In genomic region chr15:93063292-93063671, GRCh38 we compare ENCODE assay signal across 1 cellular context.
TF ChIP-seq lines count a peak whose summit lies in the region.

No MANE protein-coding gene starts in this region.

TF ChIP-seq in WTC11, 78 proteins besides CTCF, POLR2A, EP300 and RAD21 (continued from another document):
- TF ChIP-seq, protein P1, sequence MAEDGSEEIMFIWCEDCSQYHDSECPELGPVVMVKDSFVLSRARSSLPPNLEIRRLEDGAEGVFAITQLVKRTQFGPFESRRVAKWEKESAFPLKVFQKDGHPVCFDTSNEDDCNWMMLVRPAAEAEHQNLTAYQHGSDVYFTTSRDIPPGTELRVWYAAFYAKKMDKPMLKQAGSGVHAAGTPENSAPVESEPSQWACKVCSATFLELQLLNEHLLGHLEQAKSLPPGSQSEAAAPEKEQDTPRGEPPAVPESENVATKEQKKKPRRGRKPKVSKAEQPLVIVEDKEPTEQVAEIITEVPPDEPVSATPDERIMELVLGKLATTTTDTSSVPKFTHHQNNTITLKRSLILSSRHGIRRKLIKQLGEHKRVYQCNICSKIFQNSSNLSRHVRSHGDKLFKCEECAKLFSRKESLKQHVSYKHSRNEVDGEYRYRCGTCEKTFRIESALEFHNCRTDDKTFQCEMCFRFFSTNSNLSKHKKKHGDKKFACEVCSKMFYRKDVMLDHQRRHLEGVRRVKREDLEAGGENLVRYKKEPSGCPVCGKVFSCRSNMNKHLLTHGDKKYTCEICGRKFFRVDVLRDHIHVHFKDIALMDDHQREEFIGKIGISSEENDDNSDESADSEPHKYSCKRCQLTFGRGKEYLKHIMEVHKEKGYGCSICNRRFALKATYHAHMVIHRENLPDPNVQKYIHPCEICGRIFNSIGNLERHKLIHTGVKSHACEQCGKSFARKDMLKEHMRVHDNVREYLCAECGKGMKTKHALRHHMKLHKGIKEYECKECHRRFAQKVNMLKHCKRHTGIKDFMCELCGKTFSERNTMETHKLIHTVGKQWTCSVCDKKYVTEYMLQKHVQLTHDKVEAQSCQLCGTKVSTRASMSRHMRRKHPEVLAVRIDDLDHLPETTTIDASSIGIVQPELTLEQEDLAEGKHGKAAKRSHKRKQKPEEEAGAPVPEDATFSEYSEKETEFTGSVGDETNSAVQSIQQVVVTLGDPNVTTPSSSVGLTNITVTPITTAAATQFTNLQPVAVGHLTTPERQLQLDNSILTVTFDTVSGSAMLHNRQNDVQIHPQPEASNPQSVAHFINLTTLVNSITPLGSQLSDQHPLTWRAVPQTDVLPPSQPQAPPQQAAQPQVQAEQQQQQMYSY (CRISPR knock-in tag; IDR thresholded peaks at IDR 0.05): no peak
- TF ChIP-seq ZNF281 (CRISPR knock-in tag; IDR thresholded peaks at IDR 0.05): no peak
- TF ChIP-seq, protein P2, sequence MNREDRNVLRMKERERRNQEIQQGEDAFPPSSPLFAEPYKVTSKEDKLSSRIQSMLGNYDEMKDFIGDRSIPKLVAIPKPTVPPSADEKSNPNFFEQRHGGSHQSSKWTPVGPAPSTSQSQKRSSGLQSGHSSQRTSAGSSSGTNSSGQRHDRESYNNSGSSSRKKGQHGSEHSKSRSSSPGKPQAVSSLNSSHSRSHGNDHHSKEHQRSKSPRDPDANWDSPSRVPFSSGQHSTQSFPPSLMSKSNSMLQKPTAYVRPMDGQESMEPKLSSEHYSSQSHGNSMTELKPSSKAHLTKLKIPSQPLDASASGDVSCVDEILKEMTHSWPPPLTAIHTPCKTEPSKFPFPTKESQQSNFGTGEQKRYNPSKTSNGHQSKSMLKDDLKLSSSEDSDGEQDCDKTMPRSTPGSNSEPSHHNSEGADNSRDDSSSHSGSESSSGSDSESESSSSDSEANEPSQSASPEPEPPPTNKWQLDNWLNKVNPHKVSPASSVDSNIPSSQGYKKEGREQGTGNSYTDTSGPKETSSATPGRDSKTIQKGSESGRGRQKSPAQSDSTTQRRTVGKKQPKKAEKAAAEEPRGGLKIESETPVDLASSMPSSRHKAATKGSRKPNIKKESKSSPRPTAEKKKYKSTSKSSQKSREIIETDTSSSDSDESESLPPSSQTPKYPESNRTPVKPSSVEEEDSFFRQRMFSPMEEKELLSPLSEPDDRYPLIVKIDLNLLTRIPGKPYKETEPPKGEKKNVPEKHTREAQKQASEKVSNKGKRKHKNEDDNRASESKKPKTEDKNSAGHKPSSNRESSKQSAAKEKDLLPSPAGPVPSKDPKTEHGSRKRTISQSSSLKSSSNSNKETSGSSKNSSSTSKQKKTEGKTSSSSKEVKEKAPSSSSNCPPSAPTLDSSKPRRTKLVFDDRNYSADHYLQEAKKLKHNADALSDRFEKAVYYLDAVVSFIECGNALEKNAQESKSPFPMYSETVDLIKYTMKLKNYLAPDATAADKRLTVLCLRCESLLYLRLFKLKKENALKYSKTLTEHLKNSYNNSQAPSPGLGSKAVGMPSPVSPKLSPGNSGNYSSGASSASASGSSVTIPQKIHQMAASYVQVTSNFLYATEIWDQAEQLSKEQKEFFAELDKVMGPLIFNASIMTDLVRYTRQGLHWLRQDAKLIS (CRISPR knock-in tag; IDR thresholded peaks at IDR 0.05; ENCODE audit: borderline replicate concordance): no peak
- TF ChIP-seq TP53 (CRISPR knock-in tag; IDR thresholded peaks at IDR 0.05): no peak
- TF ChIP-seq ATF3 (CRISPR knock-in tag; conservative IDR thresholded peaks at IDR 0.05): no peak
- TF ChIP-seq, protein P3, sequence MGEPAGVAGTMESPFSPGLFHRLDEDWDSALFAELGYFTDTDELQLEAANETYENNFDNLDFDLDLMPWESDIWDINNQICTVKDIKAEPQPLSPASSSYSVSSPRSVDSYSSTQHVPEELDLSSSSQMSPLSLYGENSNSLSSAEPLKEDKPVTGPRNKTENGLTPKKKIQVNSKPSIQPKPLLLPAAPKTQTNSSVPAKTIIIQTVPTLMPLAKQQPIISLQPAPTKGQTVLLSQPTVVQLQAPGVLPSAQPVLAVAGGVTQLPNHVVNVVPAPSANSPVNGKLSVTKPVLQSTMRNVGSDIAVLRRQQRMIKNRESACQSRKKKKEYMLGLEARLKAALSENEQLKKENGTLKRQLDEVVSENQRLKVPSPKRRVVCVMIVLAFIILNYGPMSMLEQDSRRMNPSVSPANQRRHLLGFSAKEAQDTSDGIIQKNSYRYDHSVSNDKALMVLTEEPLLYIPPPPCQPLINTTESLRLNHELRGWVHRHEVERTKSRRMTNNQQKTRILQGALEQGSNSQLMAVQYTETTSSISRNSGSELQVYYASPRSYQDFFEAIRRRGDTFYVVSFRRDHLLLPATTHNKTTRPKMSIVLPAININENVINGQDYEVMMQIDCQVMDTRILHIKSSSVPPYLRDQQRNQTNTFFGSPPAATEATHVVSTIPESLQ (CRISPR knock-in tag; IDR thresholded peaks at IDR 0.05): no peak
- no peak for TF ChIP-seq TEAD4 (CRISPR knock-in tag; IDR thresholded peaks at IDR 0.05)
- TF ChIP-seq SOX15 (CRISPR knock-in tag; IDR thresholded peaks at IDR 0.05): no peak
